ENCODE assay signal across 9 cellular contexts in the genomic region with DNA sequence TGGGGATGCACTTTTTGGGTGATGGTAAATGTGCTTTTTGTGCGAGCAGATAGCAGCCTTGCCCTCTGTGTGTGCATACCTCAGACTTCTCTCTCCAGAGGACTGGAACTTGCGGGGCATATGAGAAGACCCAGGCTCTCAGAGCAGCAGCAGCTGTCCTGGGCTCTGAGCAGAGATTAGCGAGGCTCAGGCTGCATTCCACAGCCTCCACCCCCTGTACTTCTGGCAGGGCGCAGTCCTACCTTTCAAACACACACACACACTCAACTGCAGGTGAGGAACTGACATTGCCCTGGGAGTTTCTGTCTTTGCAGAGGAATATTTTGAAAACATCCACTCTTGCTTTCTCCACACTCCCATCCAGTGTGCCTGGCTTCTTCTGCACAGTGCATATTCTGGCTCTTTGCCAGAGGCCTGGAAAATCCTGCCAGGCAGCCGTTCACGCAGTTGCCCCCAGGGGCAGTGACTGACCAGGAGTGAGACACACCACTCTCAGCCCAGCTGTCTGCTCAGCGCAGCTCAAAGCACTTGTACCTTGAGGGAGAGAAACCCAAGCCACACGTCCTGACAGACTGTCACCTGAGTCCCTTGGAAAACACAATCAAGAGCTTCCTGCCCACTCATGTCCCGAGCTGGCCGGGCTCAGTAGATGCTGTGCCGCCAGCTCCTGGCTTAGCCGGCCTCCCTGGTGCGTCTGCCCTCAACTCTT.
DNase-seq lines count a peak whose midpoint lies in the region; TF ChIP-seq lines count a peak whose summit lies in the region.
"Had no signal": no experiment of that assay in that cellular context is flagged by ENCODE, and none has a peak within 500 bp of the region (broad histone marks: within the 10 kb centered on the region; RNA-seq: fewer than 3 reads in every experiment).

No MANE protein-coding gene starts in this region.

- H3K9me3 ChIP-seq in BLaER1 (no peaks in the 10 kb centered on the region), WERI-Rb-1 (ENCODE audit: severe bottlenecking) (no peaks in the 10 kb centered on the region)

- DNase-seq in NCI-H1694 treated with DMSO at 0.1 percent for 48 hours (lab: John Stamatoyannopoulos, UW) (peak; percentile 51), WERI-Rb-1 (peak; percentile 81), kidney tubule cell (ENCODE audit: low spot score) (peak; percentile 49), T-helper 1 cell (no peak), OCI-M2 (lab: John Stamatoyannopoulos, UW; ENCODE audit: unreplicated experiment) (no peak), amniotic stem cell (lab: John Stamatoyannopoulos, UW) (no peak)
- DNase-seq in effector CD8-positive, alpha-beta T cell (lab: John Stamatoyannopoulos, UW) = no peak
- DNase-seq: SIG-M5 had no signal

- TF ChIP-seq CTCF in WERI-Rb-1 (IDR thresholded peaks at IDR 0.05; ENCODE audit: low read depth, low read length) = peak; percentile 70

- H3K4me1 ChIP-seq in BLaER1 = peaks cover 44% of the 10 kb centered on the region

- H3K4me3 ChIP-seq in BLaER1 (no peak overlapping the region), WERI-Rb-1 (ENCODE audit: low read depth, low read length) (peak overlapping the region; percentile 46)

- peak overlapping the region; percentile 79 for H3K4me2 ChIP-seq in BLaER1

- no peaks in the 10 kb centered on the region for H4K20me1 ChIP-seq in BLaER1

- peak overlapping the region; percentile 25; the same call in 1 of the 2 replicates for H3K27ac ChIP-seq in BLaER1
- H3K27ac ChIP-seq in WERI-Rb-1 = no peak overlapping the region

- no peak overlapping the region for H3K9ac ChIP-seq in BLaER1

- H3K36me3 ChIP-seq in BLaER1 = no peaks in the 10 kb centered on the region
- H3K36me3 ChIP-seq in WERI-Rb-1 = no peaks in the 10 kb centered on the region

- no peaks in the 10 kb centered on the region for H3K27me3 ChIP-seq in BLaER1
- no peaks in the 10 kb centered on the region for H3K27me3 ChIP-seq in WERI-Rb-1 (ENCODE audit: insufficient read depth, low read depth, severe bottlenecking)

Comparison
In these comparisons a context has a peak if more than half of its experiments do, and no peak if none do; other contexts are left out.
1. DNase-seq: peak in NCI-H1694 treated with DMSO at 0.1 percent for 48 hours (single experiment), WERI-Rb-1 (single experiment) and kidney tubule cell (single experiment); none in T-helper 1 cell (0 of 5), OCI-M2 (single experiment), effector CD8-positive, alpha-beta T cell (single experiment) and amniotic stem cell (single experiment).